Comparison of ENCODE assay signal across 11 cellular contexts in genomic region chr1:24294757-24295371, GRCh38. TPM values are rescaled to one million over a fixed set of nuclear protein-coding genes. Genes with fewer than 3 reads are reported as not detected.
A peak's percentile ranks its signal among the peaks of the same experiment; 100 is the strongest.
DNase-seq lines count a peak whose midpoint lies in the region; TF ChIP-seq lines count a peak whose summit lies in the region.
"Had no signal": no experiment of that assay in that cellular context is flagged by ENCODE, and none has a peak within 500 bp of the region (broad histone marks: within the 10 kb centered on the region; RNA-seq: fewer than 3 reads in every experiment).

No MANE protein-coding gene starts in this region.

- peak overlapping the region; percentile 30 for H3K4ac ChIP-seq in trophoblast cell (ENCODE audit: low read depth, low read length)

- peaks cover 17 to 26% of the 10 kb centered on the region in 2 experiments for H3K4me1 ChIP-seq in trophoblast cell (ENCODE audit: control insufficient read depth in 1 of 2, insufficient read depth in 2 of 2, low read length in 2 of 2)

- peak overlapping the region; percentile 67 for H2BK12ac ChIP-seq in trophoblast cell (ENCODE audit: low read length)

- no CpG with 5 or more reads among the region's 8 CpGs for WGBS in trophoblast cell (ENCODE audit: extremely low coverage, insufficient coverage, insufficient read length)

- no peak overlapping the region for H3K4me3 ChIP-seq in BJ (ENCODE audit: low read depth, low read length)
- no peak overlapping the region for H3K4me3 ChIP-seq in trophoblast cell (ENCODE audit: low read depth, low read length)

- H3K18ac ChIP-seq in trophoblast cell (ENCODE audit: low read length): no peak overlapping the region

- no peak overlapping the region for H4K12ac ChIP-seq in trophoblast cell (ENCODE audit: low read depth, low read length)

- peaks cover 23% of the 10 kb centered on the region for H3K27me3 ChIP-seq in BJ (ENCODE audit: control insufficient read depth, insufficient read depth, low read length)
- H3K27me3 ChIP-seq in trophoblast cell (ENCODE audit: insufficient read depth, low read length): no peaks in the 10 kb centered on the region

- H3K9ac ChIP-seq in trophoblast cell (ENCODE audit: low read length): no peak overlapping the region

- no peak overlapping the region for H3K4me2 ChIP-seq in trophoblast cell (ENCODE audit: low read length)

- peak overlapping the region; percentile 62 for H4K91ac ChIP-seq in trophoblast cell (ENCODE audit: low read depth, low read length)

- H3K79me2 ChIP-seq in trophoblast cell (ENCODE audit: control insufficient read depth, insufficient read depth, low read length, poor library complexity): peaks cover 2% of the 10 kb centered on the region

- peaks cover 6% of the 10 kb centered on the region for H3K79me1 ChIP-seq in trophoblast cell (ENCODE audit: low read length)

- H3K9me3 ChIP-seq in trophoblast cell (ENCODE audit: insufficient read depth, low read depth, low read length): no peaks in the 10 kb centered on the region

- POLR2A ChIA-PET in BJ (lab: Charles Lee): interaction anchor here (0.8 kb wide), 1 partner anchor 46 kb away, joined by 4 read pairs; no protein-coding TSS in a partner anchor

- H4K8ac ChIP-seq in trophoblast cell (ENCODE audit: low read depth, low read length): peak overlapping the region; percentile 35

- DNase-seq in BJ (ENCODE audit: low read depth) (peak; percentile 61), NCI-H460 (ENCODE audit: extremely low read depth, low read depth) (peak; percentile 98), fibroblast of gingiva (ENCODE audit: low read depth) (peak; percentile 92), trophoblast cell (peak in 1 of 2 donors; percentile 21), NCI-H446 (lab: John Stamatoyannopoulos, UW) (no peak)
- no peak for DNase-seq in activated CD4-positive, alpha-beta T cell treated with anti-CD3 and anti-CD28 coated beads, Interleukin-2, amount 50 U/mL, for 4 hours
- DNase-seq in activated T-cell treated with anti-CD3 and anti-CD28 coated beads, Interleukin-2, amount 50 U/mL, for 1 hour: no peak
- no peak for DNase-seq in activated naive CD4-positive, alpha-beta T cell treated with Interleukin-2 at 50 U/mL for 16 hours
- DNase-seq: activated CD4-positive, alpha-beta memory T cell treated with anti-CD3 and anti-CD28 coated beads, Interleukin-2, amount 10 ng/mL, durations not matched to agents 7 days and 5 days; GDM1; NCI-H2081 treated with DMSO at 0.1 percent for 48 hours had no signal

- peak overlapping the region; percentile 47 for H3K14ac ChIP-seq in trophoblast cell (ENCODE audit: low read length)

- peak; percentile 18; the same call in 1 of the 2 replicates for TF ChIP-seq CTCF in BJ (IDR thresholded peaks at IDR 0.05; ENCODE audit: insufficient read depth, low read depth, low read length)

- CTCF ChIA-PET in BJ (lab: Yijun Ruan, JAX): interaction anchor here (0.9 to 3.0 kb wide), 6 partner anchors 10 to 288 kb away, joined by 3 to 19 read pairs (median 4); no protein-coding TSS in a partner anchor

- H2AK5ac ChIP-seq in trophoblast cell (ENCODE audit: low read length): peak overlapping the region; percentile 24

- peak overlapping the region; percentile 71 for H2BK120ac ChIP-seq in trophoblast cell (ENCODE audit: insufficient read depth, low read length, poor library complexity)

- no peak overlapping the region for H3K23ac ChIP-seq in trophoblast cell (ENCODE audit: low read length)

- no peak overlapping the region for H2AFZ ChIP-seq in trophoblast cell (ENCODE audit: insufficient read depth, low read length, poor library complexity)

- H2BK5ac ChIP-seq in trophoblast cell (ENCODE audit: low read depth, low read length, poor library complexity): peak overlapping the region; percentile 47

- no peak overlapping the region for H3K27ac ChIP-seq in trophoblast cell (ENCODE audit: low read depth, low read length)

- H3K36me3 ChIP-seq in BJ (ENCODE audit: control insufficient read depth, insufficient read depth, low read length): no peaks in the 10 kb centered on the region
- H3K36me3 ChIP-seq in trophoblast cell (ENCODE audit: control insufficient read depth in 1 of 2, insufficient read depth in 2 of 2, low read length in 2 of 2): no peaks in the 10 kb centered on the region

RNA-seq across cellular contexts. Expression of gene GRHL3, which starts 24.3 kb away (rescaled TPM):
- polyA plus RNA-seq in BJ (2011; rRNA removed): not detected in 2 replicates
- polyA minus RNA-seq in BJ (2011; rRNA and poly(A)+ RNA removed): not detected in 2 replicates
- total RNA-seq in NCI-H460 (2014; rRNA removed; shearing (Covaris generic)): 3.1 and 3.3 TPM in 2 replicates
- polyA plus RNA-seq in NCI-H460 (2014; cell fraction: nucleus; rRNA removed): 2.8 and 3.3 TPM in 2 replicates
- polyA plus RNA-seq in trophoblast cell (2013): 24.4 and 26.4 TPM in 2 replicates

Comparison
In these comparisons a context has a peak if more than half of its experiments do, and no peak if none do; other contexts are left out.
1. DNase-seq: peak in BJ (single experiment), NCI-H460 (single experiment) and fibroblast of gingiva (single experiment); none in NCI-H446 (0 of 2), activated CD4-positive, alpha-beta T cell treated with anti-CD3 and anti-CD28 coated beads, Interleukin-2, amount 50 U/mL, for 4 hours (0 of 2), activated T-cell treated with anti-CD3 and anti-CD28 coated beads, Interleukin-2, amount 50 U/mL, for 1 hour (single experiment) and activated naive CD4-positive, alpha-beta T cell treated with Interleukin-2 at 50 U/mL for 16 hours (single experiment).